11 cellular contexts compared by ENCODE assay signal in genomic region chr9:110828148-110828730, GRCh38.
DNase-seq lines count a peak whose midpoint lies in the region; ATAC-seq and TF ChIP-seq lines count a peak whose summit lies in the region.
"Had no signal": no experiment of that assay in that cellular context is flagged by ENCODE, and none has a peak within 500 bp of the region (broad histone marks: within the 10 kb centered on the region; RNA-seq: fewer than 3 reads in every experiment).

No MANE protein-coding gene starts in this region.

- H3K4me2 ChIP-seq in IMR-90 (ENCODE audit: low read depth, low read length), result no peak overlapping the region

- H2AK5ac ChIP-seq in IMR-90 (ENCODE audit: low read depth, low read length), result no peak overlapping the region

- H4K5ac ChIP-seq in IMR-90 (ENCODE audit: low read depth, low read length), result no peak overlapping the region

- no peaks in the 10 kb centered on the region for H4K20me1 ChIP-seq in IMR-90 (ENCODE audit: insufficient read depth, low read length)

- dilution Hi-C loops in IMR-90 (cut with HindIII; ENCODE audit: low sequenced_read_pairs, unreplicated experiment), result no loop called here

- H3K27ac ChIP-seq in IMR-90 (ENCODE audit: insufficient read depth, low read length), result no peak overlapping the region
- peak overlapping the region; percentile 24 to 74 for H3K27ac ChIP-seq in coronary artery
- peak overlapping the region in 3 of 4 donors; percentile 22 to 45 (median 23) for H3K27ac ChIP-seq in tibial nerve
- H3K27ac ChIP-seq in foreskin keratinocyte, result no peak overlapping the region
- H3K27ac ChIP-seq: prostate gland had no signal

- H3K79me1 ChIP-seq in IMR-90 (ENCODE audit: low read depth in 1 of 2, low read length in 2 of 2), result peaks cover 0 to 2% of the 10 kb centered on the region in 2 experiments; a peak in 1 of 4 replicates

- H2BK120ac ChIP-seq in IMR-90 (ENCODE audit: low read depth, low read length), result no peak overlapping the region

- H3K4me3 ChIP-seq in IMR-90 (ENCODE audit: insufficient read depth, low read depth, low read length) (no peak overlapping the region), coronary artery (no peak overlapping the region), tibial nerve (no peak overlapping the region)
- H3K4me3 ChIP-seq: prostate gland had no signal

- H2AFZ ChIP-seq in IMR-90 (replicated peaks; ENCODE audit: low read length, poor library complexity), result no peak overlapping the region

- no peak overlapping the region for H4K8ac ChIP-seq in IMR-90 (ENCODE audit: low read depth in 2 of 2, low read length in 2 of 2)

- no peaks in the 10 kb centered on the region for H3K36me3 ChIP-seq in IMR-90 (ENCODE audit: control insufficient read depth, insufficient read depth, low read length)
- no peaks in the 10 kb centered on the region for H3K36me3 ChIP-seq in tibial nerve
- H3K36me3 ChIP-seq: prostate gland had no signal

- in situ Hi-C loops in IMR-90 (cut with MboI; ENCODE audit: low sequenced_read_pairs), result no loop called here

- TF ChIP-seq EP300 in tibial nerve (IDR thresholded peaks at IDR 0.05), result peak in 1 of 2 donors; percentile 18

- POLR2A ChIA-PET in IMR-90 (lab: Charles Lee; ENCODE audit: unreplicated experiment), result no interaction called here

- no peak overlapping the region for H3K18ac ChIP-seq in IMR-90 (ENCODE audit: low read depth, low read length)

- ATAC-seq in IMR-90 (ENCODE audit: low read depth) (peak; percentile 71), foreskin keratinocyte (no peak), HG03354 (IDR thresholded peaks at IDR 0.05; ENCODE audit: poor library complexity, severe bottlenecking, unreplicated experiment) (no peak)

- H3K27me3 ChIP-seq in IMR-90 (ENCODE audit: control insufficient read depth, insufficient read depth, low read length), result no peaks in the 10 kb centered on the region
- no peaks in the 10 kb centered on the region for H3K27me3 ChIP-seq in tibial nerve
- no peaks in the 10 kb centered on the region for H3K27me3 ChIP-seq in foreskin keratinocyte

- TF ChIP-seq POLR2A in IMR-90 (IDR thresholded peaks at IDR 0.05; ENCODE audit: low read depth, low read length), result no peak
- TF ChIP-seq POLR2A in tibial nerve (IDR thresholded peaks at IDR 0.05), result no peak

- DNase-seq in IMR-90, result peak; percentile 75
- DNase-seq in coronary artery (ENCODE audit: low spot score), result no peak
- peak; percentile 16 for DNase-seq in hepatic stellate cell (ENCODE audit: low spot score)
- peak; percentile 33 to 75 for DNase-seq in tibial nerve (ENCODE audit: low spot score in 2 of 2)
- DNase-seq in foreskin keratinocyte, result no peak
- DNase-seq in CD1c-positive myeloid dendritic cell (ENCODE audit: extremely low spot score), result no peak
- no peak for DNase-seq in mucosa of gallbladder (ENCODE audit: low spot score)
- DNase-seq: mesendoderm, NCI-H526 had no signal

- no peak overlapping the region for H3K56ac ChIP-seq in IMR-90 (ENCODE audit: extremely low read depth, insufficient read depth, low read length)

- no peaks in the 10 kb centered on the region for H3K9me3 ChIP-seq in IMR-90 (ENCODE audit: control insufficient read depth, insufficient read depth, low read length)
- H3K9me3 ChIP-seq in tibial nerve, result peaks cover 0 to 2% (median 0%) of the 10 kb centered on the region in 4 donors
- H3K9me3 ChIP-seq: prostate gland had no signal

- BruUV-seq in IMR-90 (replicated peaks; lab: Mats Ljungman, UMichigan), result no TSS peak

- 0 out of 2 replicates have a peak overlapping the region, but pooled peaks have one; percentile 21 for H3K4ac ChIP-seq in IMR-90 (ENCODE audit: low read depth, low read length)

- H2BK15ac ChIP-seq in IMR-90 (ENCODE audit: low read depth, low read length), result no peak overlapping the region

- CTCF ChIA-PET in IMR-90 (lab: Yijun Ruan, JAX), result interaction anchor here (0.7 kb wide), 1 partner anchor 94 kb away, joined by 3 read pairs; no protein-coding TSS in a partner anchor

- TF ChIP-seq CTCF in IMR-90 (conservative IDR thresholded peaks at IDR 0.05; ENCODE audit: low read depth, low read length) (no peak), coronary artery (IDR thresholded peaks at IDR 0.05) (no peak), tibial nerve (IDR thresholded peaks at IDR 0.05) (no peak), foreskin keratinocyte (conservative IDR thresholded peaks at IDR 0.05) (no peak)

- H3K14ac ChIP-seq in IMR-90 (replicated peaks; ENCODE audit: low read depth, low read length), result no peak overlapping the region

- H2BK5ac ChIP-seq in IMR-90 (ENCODE audit: low read depth, low read length, poor library complexity, severe bottlenecking), result no peak overlapping the region

- H4K91ac ChIP-seq in IMR-90 (ENCODE audit: insufficient read depth, low read depth, low read length), result no peak overlapping the region

- H2AK9ac ChIP-seq in IMR-90 (replicated peaks; ENCODE audit: low read depth, low read length, poor library complexity), result no peak overlapping the region

- peaks cover 2% of the 10 kb centered on the region; the same call in 1 of the 2 replicates for H3K9me1 ChIP-seq in IMR-90 (ENCODE audit: insufficient read depth, low read length)

- intact Hi-C loops in IMR-90 (cut with micrococcal nuclease), result no loop called here

- H3K9ac ChIP-seq in IMR-90 (ENCODE audit: low read depth, low read length), result no peak overlapping the region

- 81% methylated on average over 3 of the region's 7 CpGs; no CpG with 5 or more reads in 1 of the 2 experiments for WGBS in IMR-90 (ENCODE audit: extremely low coverage in 2 of 2, insufficient read length in 1 of 2), 2 experiments
- 40 to 45% methylated on average over 7 of the region's 7 CpGs for WGBS in tibial nerve, 2 donors

- H3K4me1 ChIP-seq in IMR-90 (ENCODE audit: control insufficient read depth, insufficient read depth, low read length) (peaks cover 1% of the 10 kb centered on the region; the same call in 1 of the 2 replicates), tibial nerve (peaks cover 0 to 20% (median 0%) of the 10 kb centered on the region in 4 donors), foreskin keratinocyte (peaks cover 13% of the 10 kb centered on the region)
- H3K4me1 ChIP-seq: prostate gland had no signal

- H3K23ac ChIP-seq in IMR-90 (ENCODE audit: low read depth, low read length), result no peak overlapping the region

- peak overlapping the region; percentile 3; the same call in 1 of the 2 replicates for H2BK20ac ChIP-seq in IMR-90 (ENCODE audit: low read depth, low read length)

- no peak for TF ChIP-seq RAD21 in IMR-90 (IDR thresholded peaks at IDR 0.05; ENCODE audit: low read length)

TF ChIP-seq in IMR-90, 13 proteins besides CTCF, POLR2A, EP300 and RAD21:
- TF ChIP-seq CEBPB (IDR thresholded peaks at IDR 0.05; ENCODE audit: low read depth, low read length) (no peak), RCOR1 (IDR thresholded peaks at IDR 0.05; ENCODE audit: insufficient replicate concordance, low read length) (no peak), MAFK (IDR thresholded peaks at IDR 0.05; ENCODE audit: low read depth, low read length) (no peak), SMC3 (IDR thresholded peaks at IDR 0.05; ENCODE audit: low read depth, low read length) (no peak), MAZ (IDR thresholded peaks at IDR 0.05; ENCODE audit: borderline replicate concordance, low read depth, low read length) (no peak), BHLHE40 (IDR thresholded peaks at IDR 0.05; ENCODE audit: low read depth, low read length) (no peak), NFE2L2 (IDR thresholded peaks at IDR 0.05; ENCODE audit: low read depth, low read length) (no peak), RFX5 (IDR thresholded peaks at IDR 0.05; ENCODE audit: low read depth, low read length) (no peak), USF2 (IDR thresholded peaks at IDR 0.05; ENCODE audit: low read depth, low read length) (no peak), MXI1 (IDR thresholded peaks at IDR 0.05; ENCODE audit: borderline replicate concordance, low read depth, low read length) (no peak)
TF ChIP-seq in IMR-90: peak in this region for 0.

Comparison
In these comparisons a context has a peak if more than half of its experiments do, and no peak if none do; other contexts are left out.
1. DNase-seq: peak in IMR-90 (single experiment), hepatic stellate cell (single experiment) and tibial nerve (2 of 2); none in coronary artery (single experiment), foreskin keratinocyte (0 of 2), CD1c-positive myeloid dendritic cell (single experiment) and mucosa of gallbladder (single experiment).
2. H3K27ac ChIP-seq: peak in coronary artery (2 of 2) and tibial nerve (3 of 4); none in IMR-90 (single experiment) and foreskin keratinocyte (single experiment).